Comparison of ENCODE assay signal across 13 cellular contexts in genomic region chr1:246165826-246166709, GRCh38.
A peak's percentile ranks its signal among the peaks of the same experiment; 100 is the strongest.
DNase-seq lines count a peak whose midpoint lies in the region; ATAC-seq and TF ChIP-seq lines count a peak whose summit lies in the region.
"Had no signal": no experiment of that assay in that cellular context is flagged by ENCODE, and none has a peak within 500 bp of the region (broad histone marks: within the 10 kb centered on the region; RNA-seq: fewer than 3 reads in every experiment).

No MANE protein-coding gene starts in this region.

- TF ChIP-seq CTCF in mesothelial cell of epicardium (IDR thresholded peaks at IDR 0.05; ENCODE audit: unreplicated experiment) (no peak), osteoblast (IDR thresholded peaks at IDR 0.05; ENCODE audit: extremely low read depth, low read depth, low read length) (no peak)

- H4K20me1 ChIP-seq in osteoblast (ENCODE audit: insufficient read depth, low read length) = no peaks in the 10 kb centered on the region

- H3K9me3 Mint-ChIP-seq in mesothelial cell of epicardium = no peaks in the 10 kb centered on the region
- H3K9me3 Mint-ChIP-seq: activated naive CD4-positive, alpha-beta T cell treated with anti-CD3 and anti-CD28 coated beads, Interleukin-2, amount 50 U/mL, for 24 hours; central memory CD8-positive, alpha-beta T cell had no signal

- peak overlapping the region; percentile 62 for H3K27ac Mint-ChIP-seq in mesothelial cell of epicardium
- H3K27ac Mint-ChIP-seq: activated naive CD4-positive, alpha-beta T cell treated with anti-CD3 and anti-CD28 coated beads, Interleukin-2, amount 50 U/mL, for 24 hours had no signal

- no peaks in the 10 kb centered on the region for H3K27me3 ChIP-seq in osteoblast (ENCODE audit: insufficient read depth, low read length)
- H3K27me3 ChIP-seq: SJSA1 had no signal

- H3K4me1 Mint-ChIP-seq in mesothelial cell of epicardium = peaks cover 31% of the 10 kb centered on the region
- H3K4me1 Mint-ChIP-seq: activated naive CD4-positive, alpha-beta T cell treated with anti-CD3 and anti-CD28 coated beads, Interleukin-2, amount 50 U/mL, for 24 hours; central memory CD8-positive, alpha-beta T cell had no signal

- no peak overlapping the region for H2AFZ ChIP-seq in osteoblast (ENCODE audit: low read length)

- peaks cover 8% of the 10 kb centered on the region for H3K4me1 ChIP-seq in osteoblast (ENCODE audit: insufficient read depth, low read length)
- H3K4me1 ChIP-seq: SJSA1 had no signal

- no peaks in the 10 kb centered on the region for H3K27me3 Mint-ChIP-seq in mesothelial cell of epicardium (ENCODE audit: low read depth)
- H3K27me3 Mint-ChIP-seq: activated naive CD4-positive, alpha-beta T cell treated with anti-CD3 and anti-CD28 coated beads, Interleukin-2, amount 50 U/mL, for 24 hours; central memory CD8-positive, alpha-beta T cell had no signal

- no peaks in the 10 kb centered on the region for H3K9me3 ChIP-seq in osteoblast (ENCODE audit: low read depth, low read length)
- H3K9me3 ChIP-seq: SJSA1 had no signal

- no peak overlapping the region for H3K27ac ChIP-seq in osteoblast (ENCODE audit: low read depth, low read length)
- H3K27ac ChIP-seq: SJSA1 had no signal

- H3K36me3 Mint-ChIP-seq in mesothelial cell of epicardium = no peaks in the 10 kb centered on the region

- no peak for ATAC-seq in HG03039 (IDR thresholded peaks at IDR 0.05; ENCODE audit: unreplicated experiment)

- H3K4me3 Mint-ChIP-seq in mesothelial cell of epicardium = no peak overlapping the region
- H3K4me3 Mint-ChIP-seq: activated naive CD4-positive, alpha-beta T cell treated with anti-CD3 and anti-CD28 coated beads, Interleukin-2, amount 50 U/mL, for 24 hours; central memory CD8-positive, alpha-beta T cell had no signal

- H3K4me2 ChIP-seq in osteoblast (ENCODE audit: insufficient read depth, low read length) = no peak overlapping the region

- H3K79me2 ChIP-seq in osteoblast (ENCODE audit: insufficient read depth, low read length) = no peaks in the 10 kb centered on the region

- no peak overlapping the region for H3K4me3 ChIP-seq in osteoblast (ENCODE audit: insufficient read depth, low read length)
- H3K4me3 ChIP-seq: SJSA1 had no signal

- no peaks in the 10 kb centered on the region for H3K36me3 ChIP-seq in osteoblast (ENCODE audit: insufficient read depth, low read length)
- H3K36me3 ChIP-seq: SJSA1 had no signal

- DNase-seq in DMS153 treated with DMSO at 0.1 percent for 48 hours (lab: John Stamatoyannopoulos, UW; ENCODE audit: unreplicated experiment) (peak; percentile 98), NCI-H146 (lab: John Stamatoyannopoulos, UW) (peak; percentile 70), SHP77 (lab: John Stamatoyannopoulos, UW) (peak; percentile 67 to 81), mesothelial cell of epicardium (ENCODE audit: low spot score in 2 of 2, unreplicated experiment in 2 of 2) (no peak), osteoblast (ENCODE audit: insufficient read length, low spot score, missing footprints) (no peak), GM19238 (ENCODE audit: insufficient read length, low spot score) (no peak), NCI-H187 (lab: John Stamatoyannopoulos, UW) (no peak)
- DNase-seq: mesenchymal stem cell, NCI-H446 had no signal

Comparison
In these comparisons a context has a peak if more than half of its experiments do, and no peak if none do; other contexts are left out.
1. DNase-seq: peak in DMS153 treated with DMSO at 0.1 percent for 48 hours (single experiment), NCI-H146 (single experiment) and SHP77 (2 of 2); none in mesothelial cell of epicardium (0 of 2), osteoblast (single experiment), GM19238 (single experiment) and NCI-H187 (0 of 2).